8 cellular contexts compared by ENCODE assay signal in the genomic region with DNA sequence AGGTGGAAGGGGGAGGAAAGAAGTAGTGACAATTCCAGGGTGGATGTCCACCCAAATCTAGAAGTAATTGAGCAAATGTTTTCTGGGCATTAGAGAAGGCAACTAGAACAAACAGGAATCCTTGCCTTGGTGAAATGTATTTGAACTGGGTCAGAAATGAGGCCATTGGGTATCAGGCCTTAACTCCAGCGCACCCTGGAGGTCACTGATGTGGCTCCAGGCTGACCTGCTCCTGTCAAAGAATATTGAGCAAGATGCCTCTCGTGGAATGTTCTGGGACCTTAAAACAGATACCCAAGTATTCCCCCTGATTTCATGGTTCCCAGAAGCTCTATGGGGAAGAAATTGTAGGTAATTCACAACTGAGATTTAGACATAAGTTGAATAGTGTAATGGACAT. TPM values are rescaled to one million over a fixed set of nuclear protein-coding genes. Genes with fewer than 3 reads are reported as not detected.
DNase-seq lines count a peak whose midpoint lies in the region; ATAC-seq and TF ChIP-seq lines count a peak whose summit lies in the region.

No MANE protein-coding gene starts in this region.

- no peaks in the 10 kb centered on the region for H3F3A ChIP-seq in PC-9 (ENCODE audit: insufficient read depth, low read depth)

- no peaks in the 10 kb centered on the region for H4K20me1 ChIP-seq in PC-9 (ENCODE audit: insufficient read depth)

- H3K79me2 ChIP-seq in PC-9 (ENCODE audit: low read depth) (no peaks in the 10 kb centered on the region), trophoblast cell (ENCODE audit: control insufficient read depth, insufficient read depth, low read length, poor library complexity) (peaks cover 2% of the 10 kb centered on the region)

- H3K36me3 ChIP-seq in PC-9 (ENCODE audit: low read depth) = no peaks in the 10 kb centered on the region
- no peaks in the 10 kb centered on the region for H3K36me3 ChIP-seq in trophoblast cell (ENCODE audit: control insufficient read depth in 1 of 2, insufficient read depth in 2 of 2, low read length in 2 of 2)

- H3K4me3 ChIP-seq in PC-9 = no peak overlapping the region
- H3K4me3 ChIP-seq in epithelial cell of esophagus (ENCODE audit: low read length) = no peak overlapping the region
- no peak overlapping the region for H3K4me3 ChIP-seq in trophoblast cell (ENCODE audit: low read depth, low read length)

- peaks cover 4% of the 10 kb centered on the region for H3K79me1 ChIP-seq in trophoblast cell (ENCODE audit: low read length)

- H2BK5ac ChIP-seq in trophoblast cell (ENCODE audit: low read depth, low read length, poor library complexity) = no peak overlapping the region

- H3K4me1 ChIP-seq in PC-9 (replicated peaks; ENCODE audit: insufficient read depth) (no peaks in the 10 kb centered on the region), trophoblast cell (ENCODE audit: control insufficient read depth in 1 of 2, insufficient read depth in 2 of 2, low read length in 2 of 2) (peaks cover 5 to 7% of the 10 kb centered on the region in 2 experiments)

- no peak overlapping the region for H4K91ac ChIP-seq in trophoblast cell (ENCODE audit: low read depth, low read length)

- H3K9me3 ChIP-seq in PC-9 (ENCODE audit: insufficient read depth, low read depth) (no peaks in the 10 kb centered on the region), trophoblast cell (ENCODE audit: insufficient read depth, low read depth, low read length) (no peaks in the 10 kb centered on the region)

- no peak overlapping the region for H2BK12ac ChIP-seq in trophoblast cell (ENCODE audit: low read length)

- DNase-seq in Right ventricle myocardium superior = peak; percentile 61
- DNase-seq in cardiac septum (ENCODE audit: low spot score) = no peak
- DNase-seq in PC-9 = no peak
- DNase-seq in epithelial cell of esophagus (ENCODE audit: low read depth) = peak; percentile 57
- DNase-seq in trophoblast cell = peak; percentile 19 to 43
- no peak for DNase-seq in OCI-M2 (lab: John Stamatoyannopoulos, UW; ENCODE audit: unreplicated experiment)

- intact Hi-C loops in Right ventricle myocardium superior (cut with DNase I) = loop anchor here (5.0 kb wide), 1 partner anchor 65 kb away; no protein-coding TSS in a partner anchor
- intact Hi-C loops in cardiac septum (cut with DNase I) = loop anchor here (1.0 kb wide), 1 partner anchor 67 kb away; no protein-coding TSS in a partner anchor
- intact Hi-C loops in PC-9 (cut with micrococcal nuclease; ENCODE audit: unreplicated experiment) = no loop called here

- WGBS in trophoblast cell (ENCODE audit: extremely low coverage, insufficient coverage, insufficient read length) = no CpG with 5 or more reads among the region's 2 CpGs

- POLR2A ChIA-PET in PC-9 (lab: Charles Lee; ENCODE audit: unreplicated experiment) = no interaction called here

- H3K4ac ChIP-seq in trophoblast cell (ENCODE audit: low read depth, low read length) = no peak overlapping the region

- no peak overlapping the region for H2AK5ac ChIP-seq in trophoblast cell (ENCODE audit: low read length)

- H2AFZ ChIP-seq in PC-9 = no peak overlapping the region
- H2AFZ ChIP-seq in trophoblast cell (ENCODE audit: insufficient read depth, low read length, poor library complexity) = no peak overlapping the region

- no peak overlapping the region for H4K8ac ChIP-seq in trophoblast cell (ENCODE audit: low read depth, low read length)

- H3K27ac ChIP-seq in PC-9 (no peak overlapping the region), trophoblast cell (ENCODE audit: low read depth, low read length) (no peak overlapping the region)

- H2BK120ac ChIP-seq in trophoblast cell (ENCODE audit: insufficient read depth, low read length, poor library complexity) = no peak overlapping the region

- ATAC-seq in Right ventricle myocardium superior (ENCODE audit: poor library complexity) = no peak
- no peak for ATAC-seq in HG02623 (IDR thresholded peaks at IDR 0.05; ENCODE audit: unreplicated experiment)
- no peak for ATAC-seq in GM19023 (IDR thresholded peaks at IDR 0.05; ENCODE audit: unreplicated experiment)

- H3K4me2 ChIP-seq in PC-9 = no peak overlapping the region
- no peak overlapping the region for H3K4me2 ChIP-seq in trophoblast cell (ENCODE audit: low read length)

- H3K9me2 ChIP-seq in PC-9 (ENCODE audit: insufficient read depth) = no peaks in the 10 kb centered on the region

- BruUV-seq in PC-9 (replicated peaks; lab: Mats Ljungman, UMichigan) = no TSS peak

- no peak overlapping the region for H4K12ac ChIP-seq in trophoblast cell (ENCODE audit: low read depth, low read length)

- H3K27me3 ChIP-seq in PC-9 (ENCODE audit: insufficient read depth, low read depth) (peaks cover 96% of the 10 kb centered on the region), trophoblast cell (ENCODE audit: insufficient read depth, low read length) (no peaks in the 10 kb centered on the region)

- CTCF ChIA-PET in PC-9 (lab: Charles Lee) = no interaction called here

- no peak overlapping the region for H3K14ac ChIP-seq in trophoblast cell (ENCODE audit: low read length)

- H3K18ac ChIP-seq in trophoblast cell (ENCODE audit: low read length) = no peak overlapping the region

- no peak overlapping the region for H3K23ac ChIP-seq in trophoblast cell (ENCODE audit: low read length)

- no peak overlapping the region for H3K9ac ChIP-seq in trophoblast cell (ENCODE audit: low read length)

- peak; percentile 48; the same call in 1 of the 2 replicates for TF ChIP-seq CTCF in PC-9 (conservative IDR thresholded peaks at IDR 0.05)
- TF ChIP-seq CTCF in epithelial cell of esophagus (IDR thresholded peaks at IDR 0.05; ENCODE audit: insufficient read depth, low read depth, low read length, missing control alignments) = peak; percentile 70

RNA-seq across cellular contexts. Expression of gene HLA-DPB1, which starts 6.9 kb away (rescaled TPM):
- total RNA-seq in Right ventricle myocardium superior (29.8 TPM), cardiac septum (32.8 TPM), PC-9 (2021) (not detected in 2 replicates)
- 13.8 and 14.0 TPM in 2 replicates for polyA plus RNA-seq in trophoblast cell (2013)

RNA-seq across cellular contexts. Expression of gene HLA-DPA1, which starts 9.3 kb away (rescaled TPM):
- total RNA-seq in Right ventricle myocardium superior (34.1 TPM), cardiac septum (35.8 TPM), PC-9 (2021) (not detected in 2 replicates)
- polyA plus RNA-seq in trophoblast cell (2013) = 4.8 and 5.8 TPM in 2 replicates

Comparison
In these comparisons a context has a peak if more than half of its experiments do, and no peak if none do; other contexts are left out.
1. DNase-seq: peak in Right ventricle myocardium superior (single experiment), epithelial cell of esophagus (single experiment) and trophoblast cell (2 of 2); none in cardiac septum (single experiment), PC-9 (0 of 2) and OCI-M2 (single experiment).
2. RNA of gene HLA-DPB1, which starts 6.9 kb away (total RNA-seq): 32.8 TPM in cardiac septum (single experiment) and 29.8 TPM in Right ventricle myocardium superior (single experiment); not detected in PC-9; every median in the first group is over 10 times any median in the second.
3. RNA of gene HLA-DPA1, which starts 9.3 kb away (total RNA-seq): 35.8 TPM in cardiac septum (single experiment) and 34.1 TPM in Right ventricle myocardium superior (single experiment); not detected in PC-9; every median in the first group is over 10 times any median in the second.